In the genomic region with DNA sequence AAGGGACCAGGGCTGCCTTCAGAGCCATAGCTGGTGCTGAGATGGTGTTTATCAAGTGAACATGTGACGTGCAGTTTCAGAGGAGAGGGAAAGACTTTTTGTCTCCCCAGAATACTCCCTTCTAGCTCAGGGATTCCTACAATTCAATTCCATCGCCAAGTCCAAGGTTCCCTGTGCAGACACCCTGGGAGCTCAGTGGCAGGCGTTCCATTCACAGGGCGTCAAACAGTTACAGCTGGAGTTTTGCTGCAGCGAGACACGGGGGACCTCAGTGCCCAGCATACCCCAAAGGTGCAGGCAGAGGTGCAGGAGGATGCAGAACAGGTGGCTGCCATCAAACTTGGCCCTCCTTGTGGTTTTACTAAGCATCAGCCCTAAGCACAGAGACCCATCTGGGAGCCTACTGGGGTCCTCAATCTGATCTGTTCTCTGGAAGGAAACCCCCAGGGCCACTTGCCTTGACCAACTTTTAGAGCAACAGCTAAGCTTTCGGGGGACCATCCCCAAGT, we compare ENCODE assay signal across 28 cellular contexts. TPM values are rescaled to one million over a fixed set of nuclear protein-coding genes. Genes with fewer than 3 reads are reported as not detected.
"Had no signal": no experiment of that assay in that cellular context is flagged by ENCODE, and none has a peak within 500 bp of the region (broad histone marks: within the 10 kb centered on the region; RNA-seq: fewer than 3 reads in every experiment).

No MANE protein-coding gene starts in this region.

- H3K27me3 ChIP-seq: cardiac muscle cell, right lobe of liver had no signal

- H3K4me1 Mint-ChIP-seq: activated CD4-positive, alpha-beta T cell treated with anti-CD3 and anti-CD28 coated beads for 36 hours had no signal

- H3K27me3 Mint-ChIP-seq: activated CD4-positive, alpha-beta T cell treated with anti-CD3 and anti-CD28 coated beads for 36 hours had no signal

- H3K4me1 ChIP-seq: right lobe of liver had no signal

- DNase-seq: activated CD4-positive, alpha-beta T cell treated with anti-CD3 and anti-CD28 coated beads for 36 hours; activated CD4-positive, alpha-beta T cell treated with anti-CD3 and anti-CD28 coated beads, Interleukin-2, amount 50 U/mL, for 4 hours; activated CD8-positive, alpha-beta memory T cell treated with anti-CD3 and anti-CD28 coated beads, Interleukin-2, amount 50 U/mL, for 48 hours; activated naive CD4-positive, alpha-beta T cell treated with anti-CD3 and anti-CD28 coated beads for 36 hours; activated naive CD8-positive, alpha-beta T cell treated with anti-CD3 and anti-CD28 coated beads, Interleukin-2, amount 10 ng/mL, durations not matched to agents 7 days and 5 days; activated T-cell treated with anti-CD3 and anti-CD28 coated beads, Interleukin-2, amount 50 U/mL, for 4 hours; amygdala; dermis blood vessel endothelial cell; effector CD8-positive, alpha-beta T cell; erythroblast; foreskin fibroblast; kidney glomerular epithelial cell; left lung; midbrain; spleen; stimulated activated CD4-positive, alpha-beta T cell treated with anti-CD3 and anti-CD28 coated beads, Interleukin-4, amount 100 ng/mL, for 24 hours; stimulated activated naive CD4-positive, alpha-beta T cell treated with Interleukin-2 at 50 U/mL for 16 hours; T-helper 1 cell; T-helper 9 cell had no signal

- H3K27ac Mint-ChIP-seq: activated CD4-positive, alpha-beta T cell treated with anti-CD3 and anti-CD28 coated beads for 36 hours; activated naive CD4-positive, alpha-beta T cell treated with anti-CD3 and anti-CD28 coated beads for 36 hours; activated naive CD8-positive, alpha-beta T cell treated with anti-CD3 and anti-CD28 coated beads, Interleukin-2, amount 10 ng/mL, durations not matched to agents 7 days and 5 days; activated T-helper 2 cell treated with anti-CD3 and anti-CD28 coated beads, Interferon-gamma antibody, Interleukin-2, Interleukin-4, amounts not matched to agents 10 μg/mL and 5 μg/mL and 100 μg/mL, durations not matched to agents 14 hours and 24 hours and 36 hours; natural killer cell treated with Interleukin-12 subunit alpha and Interleukin-12 subunit beta and Interleukin-15 and Interleukin-18, amount 100 ng/mL, for 72 hours; WTC11 had no signal

- H3K36me3 ChIP-seq: cardiac muscle cell, left lung, right lobe of liver, spleen had no signal

- H3K27ac ChIP-seq: cardiac muscle cell, left lung, right lobe of liver, spleen had no signal

- H3K9me3 ChIP-seq: left lung, right lobe of liver, spleen had no signal

- H3K4me3 ChIP-seq: cardiac muscle cell, left lung, lung, right lobe of liver, spleen had no signal

- ATAC-seq: activated CD4-positive, alpha-beta T cell treated with anti-CD3 and anti-CD28 coated beads for 36 hours; activated T-cell treated with anti-CD3 and anti-CD28 coated beads, Interleukin-2, amount 50 U/mL, for 4 hours; left lung; natural killer cell treated with Interleukin-12 subunit alpha and Interleukin-12 subunit beta and Interleukin-15 and Interleukin-18, amount 100 ng/mL, for 72 hours; right lobe of liver; WTC11 had no signal

- H3K4me3 Mint-ChIP-seq: activated CD4-positive, alpha-beta T cell treated with anti-CD3 and anti-CD28 coated beads for 36 hours; activated naive CD4-positive, alpha-beta T cell treated with anti-CD3 and anti-CD28 coated beads for 36 hours; activated naive CD8-positive, alpha-beta T cell treated with anti-CD3 and anti-CD28 coated beads, Interleukin-2, amount 10 ng/mL, durations not matched to agents 7 days and 5 days; activated T-cell treated with anti-CD3 and anti-CD28 coated beads, Interleukin-2, amount 50 U/mL, for 4 hours; natural killer cell treated with Interleukin-12 subunit alpha and Interleukin-12 subunit beta and Interleukin-15 and Interleukin-18, amount 100 ng/mL, for 72 hours; WTC11 had no signal

- H3K36me3 Mint-ChIP-seq: activated naive CD8-positive, alpha-beta T cell treated with anti-CD3 and anti-CD28 coated beads, Interleukin-2, amount 10 ng/mL, durations not matched to agents 7 days and 5 days; natural killer cell treated with Interleukin-12 subunit alpha and Interleukin-12 subunit beta and Interleukin-15 and Interleukin-18, amount 100 ng/mL, for 72 hours; WTC11 had no signal

- H3K9me3 Mint-ChIP-seq: activated naive CD4-positive, alpha-beta T cell treated with anti-CD3 and anti-CD28 coated beads for 36 hours; activated naive CD8-positive, alpha-beta T cell treated with anti-CD3 and anti-CD28 coated beads, Interleukin-2, amount 10 ng/mL, durations not matched to agents 7 days and 5 days; activated T-cell treated with anti-CD3 and anti-CD28 coated beads, Interleukin-2, amount 50 U/mL, for 4 hours; activated T-helper 2 cell treated with anti-CD3 and anti-CD28 coated beads, Interferon-gamma antibody, Interleukin-2, Interleukin-4, amounts not matched to agents 10 μg/mL and 5 μg/mL and 100 μg/mL, durations not matched to agents 14 hours and 24 hours and 36 hours; natural killer cell treated with Interleukin-12 subunit alpha and Interleukin-12 subunit beta and Interleukin-15 and Interleukin-18, amount 100 ng/mL, for 72 hours; WTC11 had no signal

RNA-seq across cellular contexts. Expression of gene CALML5, which starts 0.8 kb away (rescaled TPM):
- total RNA-seq: activated CD4-positive, alpha-beta T cell treated with anti-CD3 and anti-CD28 coated beads for 36 hours; activated CD8-positive, alpha-beta memory T cell treated with anti-CD3 and anti-CD28 coated beads for 36 hours; activated naive CD4-positive, alpha-beta T cell treated with anti-CD3 and anti-CD28 coated beads for 36 hours; activated naive CD8-positive, alpha-beta T cell treated with anti-CD3 and anti-CD28 coated beads, Interleukin-2, amount 10 ng/mL, durations not matched to agents 7 days and 5 days; activated T-cell treated with anti-CD3 and anti-CD28 coated beads, Interleukin-2, amount 50 U/mL, for 4 hours; activated T-helper 2 cell treated with anti-CD3 and anti-CD28 coated beads, Interferon-gamma antibody, Interleukin-2, Interleukin-4, amounts not matched to agents 10 μg/mL and 5 μg/mL and 100 μg/mL, durations not matched to agents 14 hours and 24 hours and 36 hours; cardiac muscle cell; dermis blood vessel endothelial cell; fibroblast of lung; left lung; lung; natural killer cell treated with Interleukin-12 subunit alpha and Interleukin-12 subunit beta and Interleukin-15 and Interleukin-18, amount 100 ng/mL, for 72 hours; right lobe of liver; spleen; ureter; WTC11 had no signal
- polyA plus RNA-seq: cardiac muscle cell, fibroblast of lung, lung had no signal

RNA-seq across cellular contexts. Expression of gene CALML3, which starts 24.5 kb away (rescaled TPM):
- total RNA-seq: activated CD4-positive, alpha-beta T cell treated with anti-CD3 and anti-CD28 coated beads for 36 hours; activated CD8-positive, alpha-beta memory T cell treated with anti-CD3 and anti-CD28 coated beads for 36 hours; activated naive CD4-positive, alpha-beta T cell treated with anti-CD3 and anti-CD28 coated beads for 36 hours; activated naive CD8-positive, alpha-beta T cell treated with anti-CD3 and anti-CD28 coated beads, Interleukin-2, amount 10 ng/mL, durations not matched to agents 7 days and 5 days; activated T-cell treated with anti-CD3 and anti-CD28 coated beads, Interleukin-2, amount 50 U/mL, for 4 hours; activated T-helper 2 cell treated with anti-CD3 and anti-CD28 coated beads, Interferon-gamma antibody, Interleukin-2, Interleukin-4, amounts not matched to agents 10 μg/mL and 5 μg/mL and 100 μg/mL, durations not matched to agents 14 hours and 24 hours and 36 hours; cardiac muscle cell; dermis blood vessel endothelial cell; fibroblast of lung; left lung; natural killer cell treated with Interleukin-12 subunit alpha and Interleukin-12 subunit beta and Interleukin-15 and Interleukin-18, amount 100 ng/mL, for 72 hours; spleen; ureter; WTC11 had no signal
- polyA plus RNA-seq: cardiac muscle cell, fibroblast of lung had no signal
